Comparison of ENCODE assay signal across 10 cellular contexts in genomic region chr10:106980711-106981460, GRCh38.
DNase-seq lines count a peak whose midpoint lies in the region; ATAC-seq and TF ChIP-seq lines count a peak whose summit lies in the region.
"Had no signal": no experiment of that assay in that cellular context is flagged by ENCODE, and none has a peak within 500 bp of the region (broad histone marks: within the 10 kb centered on the region; RNA-seq: fewer than 3 reads in every experiment).

No MANE protein-coding gene starts in this region.

- H3K27me3 Mint-ChIP-seq in activated CD8-positive, alpha-beta T cell treated with anti-CD3 and anti-CD28 coated beads for 36 hours = no peaks in the 10 kb centered on the region
- H3K27me3 Mint-ChIP-seq: activated T-helper 17 cell treated with anti-CD3 and anti-CD28 coated beads, Interleukin-2, amount 50 U/mL, for 72 hours; CD4-positive, alpha-beta T cell had no signal

- H3K9ac ChIP-seq in SK-N-MC (ENCODE audit: insufficient read length) = no peak overlapping the region

- TF ChIP-seq CTCF in GM20000 (IDR thresholded peaks at IDR 0.05; ENCODE audit: extremely low read depth, missing control alignments) = peak; percentile 20
- no peak for TF ChIP-seq CTCF in activated CD8-positive, alpha-beta T cell treated with anti-CD3 and anti-CD28 coated beads for 36 hours (IDR thresholded peaks at IDR 0.05)

- intact Hi-C loops in activated CD8-positive, alpha-beta T cell treated with anti-CD3 and anti-CD28 coated beads for 36 hours (cut with micrococcal nuclease) = no loop called here

- POLR2A ChIA-PET in activated CD8-positive, alpha-beta T cell treated with anti-CD3 and anti-CD28 coated beads for 36 hours (lab: Charles Lee) = no interaction called here

- DNase-seq in GM20000 (ENCODE audit: low spot score) (peak; percentile 26), SK-N-MC (ENCODE audit: low read depth, low spot score) (no peak), hippocampal formation (lab: John Stamatoyannopoulos, UW) (no peak), KG1 (lab: John Stamatoyannopoulos, UW) (no peak)
- no peak for DNase-seq in activated CD8-positive, alpha-beta T cell treated with anti-CD3 and anti-CD28 coated beads for 36 hours
- DNase-seq: CD4-positive, alpha-beta T cell had no signal

- H3K9me3 ChIP-seq in SK-N-MC (ENCODE audit: low read depth, low read length) = no peaks in the 10 kb centered on the region

- no peak overlapping the region for H3K27ac Mint-ChIP-seq in activated CD8-positive, alpha-beta T cell treated with anti-CD3 and anti-CD28 coated beads for 36 hours
- H3K27ac Mint-ChIP-seq: activated T-helper 17 cell treated with anti-CD3 and anti-CD28 coated beads, Interleukin-2, amount 50 U/mL, for 72 hours; CD4-positive, alpha-beta T cell had no signal

- H3K9me3 Mint-ChIP-seq in activated CD8-positive, alpha-beta T cell treated with anti-CD3 and anti-CD28 coated beads for 36 hours = no peaks in the 10 kb centered on the region
- H3K9me3 Mint-ChIP-seq: CD4-positive, alpha-beta T cell had no signal

- H3K4me1 Mint-ChIP-seq in activated CD8-positive, alpha-beta T cell treated with anti-CD3 and anti-CD28 coated beads for 36 hours (ENCODE audit: low read depth) = no peaks in the 10 kb centered on the region
- H3K4me1 Mint-ChIP-seq: activated T-helper 17 cell treated with anti-CD3 and anti-CD28 coated beads, Interleukin-2, amount 50 U/mL, for 72 hours had no signal

- no peak overlapping the region for H3K4me3 Mint-ChIP-seq in activated CD8-positive, alpha-beta T cell treated with anti-CD3 and anti-CD28 coated beads for 36 hours
- H3K4me3 Mint-ChIP-seq: activated T-helper 17 cell treated with anti-CD3 and anti-CD28 coated beads, Interleukin-2, amount 50 U/mL, for 72 hours; CD4-positive, alpha-beta T cell had no signal

- CTCF ChIA-PET in activated CD8-positive, alpha-beta T cell treated with anti-CD3 and anti-CD28 coated beads for 36 hours (lab: Charles Lee) = interaction anchor here (0.8 kb wide), 1 partner anchor 10 kb away, joined by 3 read pairs; no protein-coding TSS in a partner anchor

- no peaks in the 10 kb centered on the region for H3K36me3 ChIP-seq in SK-N-MC (ENCODE audit: insufficient read depth, low read length)

- H3K27ac ChIP-seq in SK-N-MC = peak overlapping the region; percentile 50; the same call in 1 of the 2 replicates

- peak overlapping the region; percentile 33 for H3K4me3 ChIP-seq in SK-N-MC

- ATAC-seq in GM18498 (IDR thresholded peaks at IDR 0.05; ENCODE audit: unreplicated experiment) = peak; percentile 90
- peak; percentile 84 for ATAC-seq in HG02973 (IDR thresholded peaks at IDR 0.05; ENCODE audit: unreplicated experiment)
- ATAC-seq in HG03039 (IDR thresholded peaks at IDR 0.05; ENCODE audit: unreplicated experiment) = no peak
- ATAC-seq in activated CD8-positive, alpha-beta T cell treated with anti-CD3 and anti-CD28 coated beads for 36 hours = no peak
- ATAC-seq: activated T-helper 17 cell treated with anti-CD3 and anti-CD28 coated beads, Interleukin-2, amount 50 U/mL, for 72 hours had no signal

- H3K36me3 Mint-ChIP-seq in activated CD8-positive, alpha-beta T cell treated with anti-CD3 and anti-CD28 coated beads for 36 hours (ENCODE audit: low read depth) = no peaks in the 10 kb centered on the region

Comparison
In these comparisons a context has a peak if more than half of its experiments do, and no peak if none do; other contexts are left out.
1. ATAC-seq: peak in GM18498 (single experiment) and HG02973 (single experiment); none in HG03039 (single experiment) and activated CD8-positive, alpha-beta T cell treated with anti-CD3 and anti-CD28 coated beads for 36 hours (single experiment).